ENCODE assay signal across 1 cellular context in genomic region chr19:50537306-50537685, GRCh38.
TF ChIP-seq lines count a peak whose summit lies in the region.

No MANE protein-coding gene starts in this region.

TF ChIP-seq in K562, 482 proteins besides CTCF, POLR2A, EP300 and RAD21 (continued from another document):
- TF ChIP-seq GTF3C2 (IDR thresholded peaks at IDR 0.05; ENCODE audit: borderline replicate concordance, extremely low read depth, insufficient read length): no peak
- 0 out of 2 replicates have a peak, but pooled peaks have one; percentile 3 for TF ChIP-seq USF1 (CRISPR knock-in tag; IDR thresholded peaks at IDR 0.05)
- TF ChIP-seq RBM17 (IDR thresholded peaks at IDR 0.05; ENCODE audit: borderline replicate concordance, low read depth, low read length): no peak
- TF ChIP-seq ELK3 (CRISPR knock-in tag; IDR thresholded peaks at IDR 0.05): no peak
